In genomic region chr4:185465707-185466106, GRCh38 we compare ENCODE assay signal across 22 cellular contexts. TPM values are rescaled to one million over a fixed set of nuclear protein-coding genes. Genes with fewer than 3 reads are reported as not detected.
"Had no signal": no experiment of that assay in that cellular context is flagged by ENCODE, and none has a peak within 500 bp of the region (broad histone marks: within the 10 kb centered on the region; RNA-seq: fewer than 3 reads in every experiment).

No MANE protein-coding gene starts in this region.

- H3K9me3 ChIP-seq: esophagus muscularis mucosa, gastroesophageal sphincter, heart right ventricle, left lung, lower lobe of right lung had no signal

- ATAC-seq: foreskin keratinocyte; gastroesophageal sphincter; heart right ventricle; left lung; left ventricle myocardium superior; lower lobe of right lung; naive thymus-derived CD4-positive, alpha-beta T cell had no signal

- H3K36me3 Mint-ChIP-seq: immature natural killer cell; naive thymus-derived CD4-positive, alpha-beta T cell had no signal

- H3K36me3 ChIP-seq: esophagus muscularis mucosa, gastroesophageal sphincter, heart right ventricle, left lung, lower lobe of right lung had no signal

- H3K27ac Mint-ChIP-seq: immature natural killer cell had no signal

- H3K4me1 ChIP-seq: foreskin keratinocyte, left lung, lower lobe of right lung had no signal

- H3K4me3 ChIP-seq: coronary artery, dorsolateral prefrontal cortex, esophagus muscularis mucosa, gastroesophageal sphincter, heart right ventricle, left lung, lower lobe of right lung had no signal

- H3K4me3 Mint-ChIP-seq: immature natural killer cell; naive thymus-derived CD4-positive, alpha-beta T cell had no signal

- DNase-seq: dermis blood vessel endothelial cell; dorsolateral prefrontal cortex; effector CD4-positive, alpha-beta T cell; effector memory CD4-positive, alpha-beta T cell; foreskin keratinocyte; head of caudate nucleus; heart right ventricle; hypothalamus; immature natural killer cell; islet precursor cell; kidney; kidney glomerular epithelial cell; left lung; left ventricle myocardium superior; lower lobe of right lung; mesendoderm; midbrain; naive thymus-derived CD4-positive, alpha-beta T cell had no signal

- H3K27me3 ChIP-seq: dorsolateral prefrontal cortex, esophagus muscularis mucosa, gastroesophageal sphincter had no signal

- H3K27ac ChIP-seq: coronary artery, esophagus muscularis mucosa, foreskin keratinocyte, gastroesophageal sphincter, heart right ventricle, left lung, lower lobe of right lung had no signal

RNA-seq across cellular contexts. Expression of gene CCDC110, which starts 5.8 kb away (rescaled TPM):
- total RNA-seq: mononuclear cell had no signal
- polyA plus RNA-seq: immature natural killer cell had no signal
